In the genomic region with DNA sequence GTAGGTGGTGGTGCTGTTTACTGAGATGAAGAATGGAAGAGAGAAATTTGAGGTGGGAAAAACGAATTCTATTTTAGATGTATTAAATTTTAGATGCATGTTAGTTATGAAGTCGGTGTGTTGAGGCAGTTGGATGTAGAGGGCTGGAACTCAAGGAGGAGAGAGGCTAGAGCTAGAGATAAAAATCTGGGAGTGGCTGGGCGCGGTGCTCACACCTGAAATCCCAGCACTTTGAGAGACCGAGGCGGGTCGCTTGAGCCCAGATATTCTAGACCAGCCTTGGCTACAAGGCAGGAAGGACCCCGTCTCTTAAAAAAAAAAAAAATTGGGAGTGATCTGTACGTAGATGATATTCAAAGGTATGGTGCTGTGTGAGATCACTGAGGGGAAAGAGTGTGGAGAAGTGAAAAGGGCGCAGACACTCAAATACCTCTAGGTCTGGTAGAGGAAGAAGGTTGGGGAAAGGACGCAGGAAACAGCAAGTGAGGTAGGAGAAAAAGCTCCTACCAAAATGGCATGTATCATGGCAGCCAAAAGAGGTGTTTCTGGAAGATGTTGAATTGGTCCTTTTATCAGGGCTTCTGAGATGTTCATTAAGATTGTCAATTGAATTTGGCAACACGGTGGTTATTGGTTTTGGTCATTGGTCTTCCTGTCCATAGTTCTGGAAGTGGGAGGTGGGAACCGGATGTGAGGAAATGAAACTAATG, we compare ENCODE assay signal across 1 cellular context.
TF ChIP-seq lines count a peak whose summit lies in the region.

No MANE protein-coding gene starts in this region.

TF ChIP-seq in K562, 482 proteins besides CTCF, POLR2A, EP300 and RAD21 (continued from another document):
- TF ChIP-seq DPF2 (IDR thresholded peaks at IDR 0.05): 0 out of 2 replicates have a peak, but pooled peaks have one; percentile 6
- TF ChIP-seq ZNF766 (CRISPR knock-in tag; conservative IDR thresholded peaks at IDR 0.05): no peak
- TF ChIP-seq SRSF9 (IDR thresholded peaks at IDR 0.05; ENCODE audit: borderline replicate concordance, low read depth, low read length): no peak
- TF ChIP-seq SMARCB1 (IDR thresholded peaks at IDR 0.05; ENCODE audit: insufficient read length, low read depth): peak; percentile 44
- TF ChIP-seq HLTF (IDR thresholded peaks at IDR 0.05): peak; percentile 34; the same call in 1 of the 2 replicates
- TF ChIP-seq, protein P1, sequence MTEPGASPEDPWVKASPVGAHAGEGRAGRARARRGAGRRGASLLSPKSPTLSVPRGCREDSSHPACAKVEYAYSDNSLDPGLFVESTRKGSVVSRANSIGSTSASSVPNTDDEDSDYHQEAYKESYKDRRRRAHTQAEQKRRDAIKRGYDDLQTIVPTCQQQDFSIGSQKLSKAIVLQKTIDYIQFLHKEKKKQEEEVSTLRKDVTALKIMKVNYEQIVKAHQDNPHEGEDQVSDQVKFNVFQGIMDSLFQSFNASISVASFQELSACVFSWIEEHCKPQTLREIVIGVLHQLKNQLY (CRISPR knock-in tag; conservative IDR thresholded peaks at IDR 0.05): no peak
- TF ChIP-seq, protein P2, sequence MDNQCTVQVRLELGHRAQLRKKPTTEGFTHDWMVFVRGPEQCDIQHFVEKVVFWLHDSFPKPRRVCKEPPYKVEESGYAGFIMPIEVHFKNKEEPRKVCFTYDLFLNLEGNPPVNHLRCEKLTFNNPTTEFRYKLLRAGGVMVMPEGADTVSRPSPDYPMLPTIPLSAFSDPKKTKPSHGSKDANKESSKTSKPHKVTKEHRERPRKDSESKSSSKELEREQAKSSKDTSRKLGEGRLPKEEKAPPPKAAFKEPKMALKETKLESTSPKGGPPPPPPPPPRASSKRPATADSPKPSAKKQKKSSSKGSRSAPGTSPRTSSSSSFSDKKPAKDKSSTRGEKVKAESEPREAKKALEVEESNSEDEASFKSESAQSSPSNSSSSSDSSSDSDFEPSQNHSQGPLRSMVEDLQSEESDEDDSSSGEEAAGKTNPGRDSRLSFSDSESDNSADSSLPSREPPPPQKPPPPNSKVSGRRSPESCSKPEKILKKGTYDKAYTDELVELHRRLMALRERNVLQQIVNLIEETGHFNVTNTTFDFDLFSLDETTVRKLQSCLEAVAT (IDR thresholded peaks at IDR 0.05): 0 out of 4 replicates have a peak, but pooled peaks of 1 of the 2 experiments have one; percentile 13
- TF ChIP-seq ZC3H11A (IDR thresholded peaks at IDR 0.05; ENCODE audit: low read depth, low read length): no peak
